9 cellular contexts compared by ENCODE assay signal in genomic region chr21:18384771-18385170, GRCh38. TPM values are rescaled to one million over a fixed set of nuclear protein-coding genes. Genes with fewer than 3 reads are reported as not detected.
DNase-seq lines count a peak whose midpoint lies in the region; FAIRE-seq and TF ChIP-seq lines count a peak whose summit lies in the region.
"Had no signal": no experiment of that assay in that cellular context is flagged by ENCODE, and none has a peak within 500 bp of the region (broad histone marks: within the 10 kb centered on the region; RNA-seq: fewer than 3 reads in every experiment).

No MANE protein-coding gene starts in this region.

- peak; percentile 53 for FAIRE-seq in endometrium (lab: Jason Lieb, UNC)

- H3K4me1 ChIP-seq in breast epithelium, result no peaks in the 10 kb centered on the region
- H3K4me1 ChIP-seq in tibial nerve, result no peaks in the 10 kb centered on the region
- no peaks in the 10 kb centered on the region for H3K4me1 ChIP-seq in CD4-positive, alpha-beta memory T cell (ENCODE audit: insufficient read depth, low read length)

- POLR2A ChIA-PET in MCF 10A (lab: Yijun Ruan, JAX), result interaction anchor here (0.6 to 1.0 kb wide), 3 partner anchors 9 to 27 kb away, joined by 3 to 4 read pairs (median 3); partner anchors contain the start of gene TMPRSS15
- POLR2A ChIA-PET in CD4-positive, alpha-beta memory T cell (lab: Charles Lee; ENCODE audit: partially characterized antibody), result no interaction called here

- H3K36me3 Mint-ChIP-seq in MCF 10A (ENCODE audit: insufficient read depth, unreplicated experiment), result no peaks in the 10 kb centered on the region
- H3K36me3 Mint-ChIP-seq in CD4-positive, alpha-beta memory T cell, result no peaks in the 10 kb centered on the region
- H3K36me3 Mint-ChIP-seq: CD8-positive, alpha-beta T cell had no signal

- 14 to 25% methylated on average over 1 of the region's 1 CpG for WGBS in tibial nerve, 2 donors

- no peak overlapping the region for H3K27ac Mint-ChIP-seq in MCF 10A (ENCODE audit: low read depth, unreplicated experiment)
- no peak overlapping the region for H3K27ac Mint-ChIP-seq in CD4-positive, alpha-beta memory T cell
- H3K27ac Mint-ChIP-seq: CD8-positive, alpha-beta T cell had no signal

- TF ChIP-seq POLR2A in breast epithelium (IDR thresholded peaks at IDR 0.05) (no peak), tibial nerve (IDR thresholded peaks at IDR 0.05) (no peak)

- H3K9me3 Mint-ChIP-seq in MCF 10A (ENCODE audit: unreplicated experiment), result peaks cover 7% of the 10 kb centered on the region
- H3K9me3 Mint-ChIP-seq in CD4-positive, alpha-beta memory T cell, result peaks cover 0 to 4% (median 0%) of the 10 kb centered on the region in 8 donors
- H3K9me3 Mint-ChIP-seq: CD8-positive, alpha-beta T cell had no signal

- BruUV-seq in MCF 10A (replicated peaks; lab: Mats Ljungman, UMichigan), result no TSS peak

- H3K4me3 ChIP-seq in breast epithelium, result no peak overlapping the region
- no peak overlapping the region for H3K4me3 ChIP-seq in tibial nerve
- H3K4me3 ChIP-seq in CD4-positive, alpha-beta memory T cell (ENCODE audit: low read length in 2 of 2), result no peak overlapping the region

- DNase-seq in MCF 10A (ENCODE audit: unreplicated experiment) (peak; percentile 51), breast epithelium (ENCODE audit: low spot score in 2 of 2) (no peak), NCI-H748 (lab: John Stamatoyannopoulos, UW; ENCODE audit: unreplicated experiment) (peak; percentile 36), tibial nerve (ENCODE audit: low spot score in 2 of 2) (no peak), hippocampal formation (lab: John Stamatoyannopoulos, UW) (no peak)
- DNase-seq in activated CD4-positive, alpha-beta T cell treated with anti-CD3 and anti-CD28 coated beads for 48 hours, result no peak
- no peak for DNase-seq in CD4-positive, alpha-beta memory T cell
- DNase-seq: CD8-positive, alpha-beta T cell had no signal

- H3K27ac ChIP-seq in breast epithelium, result no peak overlapping the region
- no peak overlapping the region for H3K27ac ChIP-seq in tibial nerve
- H3K27ac ChIP-seq in CD4-positive, alpha-beta memory T cell (ENCODE audit: low read depth, low read length), result no peak overlapping the region

- H3K27me3 ChIP-seq in breast epithelium (no peaks in the 10 kb centered on the region), tibial nerve (no peaks in the 10 kb centered on the region)
- no peaks in the 10 kb centered on the region for H3K27me3 ChIP-seq in CD4-positive, alpha-beta memory T cell (ENCODE audit: insufficient read depth, low read length)

- no peaks in the 10 kb centered on the region for H3K27me3 Mint-ChIP-seq in MCF 10A (ENCODE audit: insufficient read depth, unreplicated experiment)
- no peaks in the 10 kb centered on the region for H3K27me3 Mint-ChIP-seq in CD4-positive, alpha-beta memory T cell

- intact Hi-C loops in MCF 10A (cut with micrococcal nuclease), result loop anchor here (5.0 kb wide), 1 partner anchor 108 kb away; no protein-coding TSS in a partner anchor
- intact Hi-C loops in breast epithelium (cut with DNase I; ENCODE audit: low total_unique reads), result no loop called here
- intact Hi-C loops in CD4-positive, alpha-beta memory T cell (cut with micrococcal nuclease), result no loop called here

- H3K4me3 Mint-ChIP-seq in MCF 10A (ENCODE audit: unreplicated experiment), result no peak overlapping the region
- H3K4me3 Mint-ChIP-seq in CD4-positive, alpha-beta memory T cell, result no peak overlapping the region
- H3K4me3 Mint-ChIP-seq: CD8-positive, alpha-beta T cell had no signal

- H3K4me1 Mint-ChIP-seq in MCF 10A (ENCODE audit: insufficient read depth, unreplicated experiment), result peaks cover 6% of the 10 kb centered on the region
- H3K4me1 Mint-ChIP-seq in CD4-positive, alpha-beta memory T cell, result no peaks in the 10 kb centered on the region

- TF ChIP-seq EP300 in tibial nerve (IDR thresholded peaks at IDR 0.05), result no peak

- TF ChIP-seq CTCF in MCF 10A (IDR thresholded peaks at IDR 0.05; ENCODE audit: unreplicated experiment) (peak; percentile 43), breast epithelium (IDR thresholded peaks at IDR 0.05) (no peak), tibial nerve (IDR thresholded peaks at IDR 0.05) (peak in 3 of 5 experiments; percentile 31 to 54 (median 45))

- H3K9me3 ChIP-seq in breast epithelium (no peaks in the 10 kb centered on the region), tibial nerve (no peaks in the 10 kb centered on the region)
- no peaks in the 10 kb centered on the region for H3K9me3 ChIP-seq in CD4-positive, alpha-beta memory T cell (ENCODE audit: control insufficient read depth in 1 of 2, low read length in 2 of 2)

- H3K36me3 ChIP-seq in breast epithelium, result no peaks in the 10 kb centered on the region
- H3K36me3 ChIP-seq in tibial nerve, result no peaks in the 10 kb centered on the region
- H3K36me3 ChIP-seq in CD4-positive, alpha-beta memory T cell (ENCODE audit: insufficient read depth, low read length), result no peaks in the 10 kb centered on the region

- CTCF ChIA-PET in MCF 10A (lab: Yijun Ruan, JAX), result interaction anchor here (0.6 to 1.9 kb wide), 16 partner anchors 12 to 1466 kb away, joined by 3 to 11 read pairs (median 4); no protein-coding TSS in a partner anchor
- CTCF ChIA-PET in CD4-positive, alpha-beta memory T cell (lab: Charles Lee; ENCODE audit: partially characterized antibody), result interaction anchor here (0.7 kb wide), 1 partner anchor 15 kb away, joined by 3 read pairs; no protein-coding TSS in a partner anchor

RNA-seq across cellular contexts. Expression of gene TMPRSS15, which starts 18.8 kb away (rescaled TPM):
- total RNA-seq in MCF 10A (2022), result 3.3 and 3.6 TPM in 2 replicates
- total RNA-seq in breast epithelium, result not detected
- total RNA-seq in tibial nerve, result not detected
- not detected for total RNA-seq in CD4-positive, alpha-beta memory T cell
- not detected for polyA plus RNA-seq in CD4-positive, alpha-beta memory T cell
- total RNA-seq: CD8-positive, alpha-beta T cell had no signal

Comparison
In these comparisons a context has a peak if more than half of its experiments do, and no peak if none do; other contexts are left out.
1. DNase-seq: peak in MCF 10A (single experiment) and NCI-H748 (single experiment); none in breast epithelium (0 of 2), tibial nerve (0 of 2), hippocampal formation (0 of 2), activated CD4-positive, alpha-beta T cell treated with anti-CD3 and anti-CD28 coated beads for 48 hours (single experiment) and CD4-positive, alpha-beta memory T cell (0 of 5).
2. CTCF ChIP-seq: peak in MCF 10A (single experiment) and tibial nerve (3 of 5); none in breast epithelium (0 of 3).